Comparison of ENCODE assay signal across 8 cellular contexts in genomic region chr7:130732980-130733865, GRCh38. TPM values are rescaled to one million over a fixed set of nuclear protein-coding genes. Genes with fewer than 3 reads are reported as not detected.
DNase-seq lines count a peak whose midpoint lies in the region; ATAC-seq and TF ChIP-seq lines count a peak whose summit lies in the region.

No MANE protein-coding gene starts in this region.

- no TSS peak for BruUV-seq in PC-9 (replicated peaks; lab: Mats Ljungman, UMichigan)

- ATAC-seq in right lobe of liver (peak; percentile 58 to 60 (median 60)), HG03432 (IDR thresholded peaks at IDR 0.05; ENCODE audit: unreplicated experiment) (no peak)

- H4K20me1 ChIP-seq in PC-9 (ENCODE audit: insufficient read depth) = no peaks in the 10 kb centered on the region

- CTCF ChIA-PET in PC-9 (lab: Charles Lee) = interaction anchor here (0.7 kb wide), 1 partner anchor 522 kb away, joined by 5 read pairs; no protein-coding TSS in a partner anchor

- H3K27ac ChIP-seq in PC-9 (no peak overlapping the region), right lobe of liver (no peak overlapping the region), stomach smooth muscle (ENCODE audit: low read length) (no peak overlapping the region)

- TF ChIP-seq POLR2A in right lobe of liver (IDR thresholded peaks at IDR 0.05) = no peak

- H3K9ac ChIP-seq in stomach smooth muscle (ENCODE audit: low read length in 2 of 2) = no peak overlapping the region

- POLR2A ChIA-PET in PC-9 (lab: Charles Lee; ENCODE audit: unreplicated experiment) = no interaction called here

- no peaks in the 10 kb centered on the region for H3K9me3 ChIP-seq in PC-9 (ENCODE audit: insufficient read depth, low read depth)
- peaks cover 0 to 7% (median 5%) of the 10 kb centered on the region in 4 donors for H3K9me3 ChIP-seq in right lobe of liver
- H3K9me3 ChIP-seq in stomach smooth muscle (ENCODE audit: control insufficient read depth in 2 of 2, low read length in 2 of 2) = peaks cover 35 to 36% of the 10 kb centered on the region in 2 donors

- H3K4me1 ChIP-seq in PC-9 (replicated peaks; ENCODE audit: insufficient read depth) (peaks cover 6% of the 10 kb centered on the region; the same call in 1 of the 2 replicates), right lobe of liver (peaks cover 0 to 6% (median 0%) of the 10 kb centered on the region in 4 donors), stomach smooth muscle (ENCODE audit: control insufficient read depth, insufficient read depth, low read length) (no peaks in the 10 kb centered on the region)

- in situ Hi-C loops in astrocyte of the spinal cord (cut with HindIII; ENCODE audit: low sequenced_read_pairs) = no loop called here

- no peak for TF ChIP-seq CTCF in PC-9 (conservative IDR thresholded peaks at IDR 0.05)
- TF ChIP-seq CTCF in astrocyte of the spinal cord (IDR thresholded peaks at IDR 0.05; ENCODE audit: low read depth, low read length) = no peak
- peak in 1 of 4 donors; percentile 7 for TF ChIP-seq CTCF in right lobe of liver (IDR thresholded peaks at IDR 0.05)

- H3F3A ChIP-seq in PC-9 (ENCODE audit: insufficient read depth, low read depth) = no peaks in the 10 kb centered on the region

- H3K27me3 ChIP-seq in PC-9 (ENCODE audit: insufficient read depth, low read depth) (no peaks in the 10 kb centered on the region), right lobe of liver (peaks cover 5 to 29% of the 10 kb centered on the region in 2 donors), stomach smooth muscle (ENCODE audit: control insufficient read depth in 1 of 2, insufficient read depth in 2 of 2, low read length in 2 of 2) (peaks cover 36 to 45% of the 10 kb centered on the region in 2 donors)

- H3K79me2 ChIP-seq in PC-9 (ENCODE audit: low read depth) = no peaks in the 10 kb centered on the region

- H3K4me3 ChIP-seq in PC-9 = peak overlapping the region; percentile 48; the same call in 1 of the 2 replicates
- H3K4me3 ChIP-seq in astrocyte of the spinal cord (ENCODE audit: low read depth, low read length) = peak overlapping the region; percentile 6
- peak overlapping the region in 1 of 3 donors; percentile 46 for H3K4me3 ChIP-seq in right lobe of liver
- peak overlapping the region; percentile 29 to 44 for H3K4me3 ChIP-seq in stomach smooth muscle (ENCODE audit: low read length in 2 of 2)

- peak; percentile 19 to 21 for DNase-seq in activated CD4-positive, alpha-beta T cell treated with anti-CD3 and anti-CD28 coated beads for 4 hours
- DNase-seq in activated CD4-positive, alpha-beta T cell treated with anti-CD3 and anti-CD28 coated beads, Interleukin-2, amount 50 U/mL, for 4 hours = no peak
- DNase-seq in PC-9 (peak in 1 of 2 experiments; percentile 10), astrocyte of the spinal cord (ENCODE audit: low read depth, low spot score) (no peak), right lobe of liver (peak in 2 of 3 donors; percentile 35 to 60), MV-4-11 (lab: John Stamatoyannopoulos, UW) (no peak)

- intact Hi-C loops in PC-9 (cut with micrococcal nuclease; ENCODE audit: unreplicated experiment) = no loop called here
- intact Hi-C loops in right lobe of liver (cut with DNase I) = no loop called here

- no peaks in the 10 kb centered on the region for H3K36me3 ChIP-seq in PC-9 (ENCODE audit: low read depth)
- no peaks in the 10 kb centered on the region for H3K36me3 ChIP-seq in right lobe of liver
- no peaks in the 10 kb centered on the region for H3K36me3 ChIP-seq in stomach smooth muscle (ENCODE audit: control insufficient read depth in 2 of 2, insufficient read depth in 2 of 2, low read length in 2 of 2)

- H2AFZ ChIP-seq in PC-9 = no peak overlapping the region

- WGBS in right lobe of liver (ENCODE audit: insufficient coverage, low coverage, low lambda C conversion rate, missing lambda C conversion rate) = 12% methylated on average over 12 of the region's 90 CpGs

- H3K9me2 ChIP-seq in PC-9 (ENCODE audit: insufficient read depth) = no peaks in the 10 kb centered on the region

- H3K4me2 ChIP-seq in PC-9 = peak overlapping the region; percentile 56

RNA-seq across cellular contexts. Expression of gene KLF14, which starts 0.8 kb away (rescaled TPM):
- not detected in 2 replicates for total RNA-seq in PC-9 (2021)
- not detected for total RNA-seq in right lobe of liver

RNA-seq across cellular contexts. Expression of gene TSGA13, which starts 46.9 kb away (rescaled TPM):
- total RNA-seq in PC-9 (2021) = not detected in 2 replicates
- not detected for total RNA-seq in right lobe of liver

Comparison
In these comparisons a context has a peak if more than half of its experiments do, and no peak if none do; other contexts are left out.
1. DNase-seq: peak in activated CD4-positive, alpha-beta T cell treated with anti-CD3 and anti-CD28 coated beads for 4 hours (2 of 2) and right lobe of liver (2 of 3); none in activated CD4-positive, alpha-beta T cell treated with anti-CD3 and anti-CD28 coated beads, Interleukin-2, amount 50 U/mL, for 4 hours (0 of 2), astrocyte of the spinal cord (single experiment) and MV-4-11 (single experiment).